7 cellular contexts compared by ENCODE assay signal in genomic region chr2:9178905-9179571, GRCh38.
DNase-seq lines count a peak whose midpoint lies in the region; ATAC-seq, FAIRE-seq and TF ChIP-seq lines count a peak whose summit lies in the region.

No MANE protein-coding gene starts in this region.

- no peak for TF ChIP-seq CTCF in nephron (IDR thresholded peaks at IDR 0.05; ENCODE audit: unreplicated experiment in 3 of 3)

- H3K27me3 Mint-ChIP-seq in nephron (ENCODE audit: low read depth) = no peaks in the 10 kb centered on the region

- H3K9me3 Mint-ChIP-seq in nephron = peaks cover 4% of the 10 kb centered on the region

- peaks cover 30% of the 10 kb centered on the region for H3K4me1 Mint-ChIP-seq in nephron

- FAIRE-seq in HTR-8/SVneo (lab: Jason Lieb, UNC) = no peak

- H3K27ac Mint-ChIP-seq in nephron = peak overlapping the region; percentile 95 to 99 (median 98)

- DNase-seq in HCEC 1CT (peak; percentile 79), NCI-H526 treated with DMSO at 0.1 percent for 48 hours (lab: John Stamatoyannopoulos, UW) (peak; percentile 99), epithelial cell of prostate (ENCODE audit: low read depth, low spot score) (peak; percentile 92), HTR-8/SVneo (ENCODE audit: insufficient read length, low spot score) (no peak)

- ATAC-seq in GM21717 (IDR thresholded peaks at IDR 0.05; ENCODE audit: unreplicated experiment) (no peak), HG03469 (IDR thresholded peaks at IDR 0.05; ENCODE audit: unreplicated experiment) (no peak)

- H3K36me3 Mint-ChIP-seq in nephron (ENCODE audit: low read depth) = no peaks in the 10 kb centered on the region

- H3K27ac ChIP-seq in epithelial cell of prostate = peak overlapping the region; percentile 99

- H3K4me3 Mint-ChIP-seq in nephron = peak overlapping the region in 1 of 3 experiments; percentile 44
